8 cellular contexts compared by ENCODE assay signal in genomic region chr11:74593463-74593862, GRCh38. TPM values are rescaled to one million over a fixed set of nuclear protein-coding genes. Genes with fewer than 3 reads are reported as not detected.
DNase-seq lines count a peak whose midpoint lies in the region; ATAC-seq, FAIRE-seq and TF ChIP-seq lines count a peak whose summit lies in the region.

No MANE protein-coding gene starts in this region.

- 0% methylated on average over 1 of the region's 1 CpG for WGBS in A549 (ENCODE audit: missing lambda C conversion rate)
- 0% methylated on average over 1 of the region's 1 CpG for WGBS in HUES64

- POLR2A ChIA-PET in A549 (lab: Yijun Ruan, JAX), result interaction anchor here (3.0 kb wide), 1 partner anchor 100 kb away, joined by 19 read pairs; the partner anchor contains the start of gene LIPT2

- no peak for TF ChIP-seq EP300 in A549 (IDR thresholded peaks at IDR 0.05)

- peak overlapping the region; percentile 79 for H3K4me2 ChIP-seq in A549

- CTCF ChIA-PET in A549 (lab: Yijun Ruan, JAX), result interaction anchor here (1.6 to 2.0 kb wide), 5 partner anchors 11 to 147 kb away, joined by 3 to 8 read pairs (median 4); no protein-coding TSS in a partner anchor

- TF ChIP-seq CTCF in A549 (IDR thresholded peaks at IDR 0.05) (no peak), cardiac fibroblast (IDR thresholded peaks at IDR 0.05; ENCODE audit: low read depth, low read length) (no peak)

- peak overlapping the region; percentile 94 to 98 for H3K27ac ChIP-seq in A549
- no peak overlapping the region for H3K27ac ChIP-seq in HUES64 (ENCODE audit: low read depth, low read length)
- peak overlapping the region in 1 of 2 donors; percentile 88 for H3K27ac ChIP-seq in mucosa of rectum (ENCODE audit: low read depth in 2 of 2, low read length in 2 of 2)

- H3K9me3 ChIP-seq in A549 (no peaks in the 10 kb centered on the region), HUES64 (ENCODE audit: insufficient read depth, low read depth, low read length) (no peaks in the 10 kb centered on the region), mucosa of rectum (ENCODE audit: control insufficient read depth in 2 of 2, low read length in 2 of 2) (no peaks in the 10 kb centered on the region)

- no peak for ATAC-seq in A549
- ATAC-seq in GM18502 (IDR thresholded peaks at IDR 0.05; ENCODE audit: poor library complexity, unreplicated experiment), result no peak

- H3K9ac ChIP-seq in HUES64 (ENCODE audit: low read depth, low read length) (peak overlapping the region; percentile 98), mucosa of rectum (ENCODE audit: low read depth in 1 of 2, low read length in 2 of 2) (peak overlapping the region; percentile 85 to 87)

- H3K36me3 ChIP-seq in HUES64 (ENCODE audit: insufficient read depth, low read length) (peaks cover 39% of the 10 kb centered on the region), mucosa of rectum (ENCODE audit: control insufficient read depth in 2 of 2, insufficient read depth in 2 of 2, low read length in 2 of 2) (peaks cover 0 to 12% of the 10 kb centered on the region in 2 donors)

- no peak for TF ChIP-seq POLR2A in A549 (IDR thresholded peaks at IDR 0.05; ENCODE audit: low read length)

- FAIRE-seq in A549 (lab: Jason Lieb, UNC), result no peak

- H3K4me3 ChIP-seq in A549 (peak overlapping the region; percentile 98), HUES64 (ENCODE audit: low read length) (peak overlapping the region; percentile 95), cardiac fibroblast (replicated peaks in 1 of 2; ENCODE audit: low read depth in 2 of 2, low read length in 2 of 2) (peak overlapping the region; percentile 97 to 98), mucosa of rectum (ENCODE audit: low read length in 2 of 2) (peak overlapping the region; percentile 92 to 94)

- TF ChIP-seq RAD21 in A549 (conservative IDR thresholded peaks at IDR 0.05 in 1 of 2, IDR thresholded peaks at IDR 0.05 in 1 of 2), result no peak

- DNase-seq in A549 (ENCODE audit: low read depth in 1 of 2, low spot score in 1 of 2) (no peak), cardiac fibroblast (ENCODE audit: low read depth in 2 of 2) (no peak), NCI-H2227 (lab: John Stamatoyannopoulos, UW; ENCODE audit: unreplicated experiment) (no peak), dedifferentiated amniotic fluid mesenchymal stem cell (ENCODE audit: extremely low spot score) (no peak)
- no peak for DNase-seq in effector CD8-positive, alpha-beta T cell (lab: John Stamatoyannopoulos, UW)

- H3K4me1 ChIP-seq in A549, result peaks cover 18% of the 10 kb centered on the region; the same call in 2 of the 3 replicates
- H3K4me1 ChIP-seq in HUES64 (ENCODE audit: insufficient read depth, low read length), result no peaks in the 10 kb centered on the region; the same call in 1 of the 2 replicates
- peaks cover 6 to 10% of the 10 kb centered on the region in 2 donors for H3K4me1 ChIP-seq in mucosa of rectum (ENCODE audit: control insufficient read depth in 2 of 2, insufficient read depth in 2 of 2, low read length in 2 of 2)

- H3K27me3 ChIP-seq in HUES64 (ENCODE audit: insufficient read depth, low read length) (no peaks in the 10 kb centered on the region), mucosa of rectum (ENCODE audit: control insufficient read depth in 2 of 2, insufficient read depth in 2 of 2, low read length in 2 of 2) (no peaks in the 10 kb centered on the region)

TF ChIP-seq in A549, 52 proteins besides CTCF, POLR2A, EP300 and RAD21:
- TF ChIP-seq SREBF2 (IDR thresholded peaks at IDR 0.05) (no peak), KDM1A (IDR thresholded peaks at IDR 0.05; ENCODE audit: low read depth) (no peak), CBX2 (IDR thresholded peaks at IDR 0.05; ENCODE audit: borderline replicate concordance, low read depth) (no peak), KDM5A (IDR thresholded peaks at IDR 0.05) (no peak)

RNA-seq across cellular contexts. Expression of gene POLD3, which starts 1.1 kb away (rescaled TPM):
- polyA plus RNA-seq in A549 (2011; rRNA removed) (36.3 and 37.9 TPM in 2 replicates), A549 (2017; fragmentation: RNase III; extraction: RNeasy Plus Mini Kit Qiagen cat#74134 plus additional on column Dnase treatment) (20.7 to 22.1 TPM (median 21.7 TPM) in 3 replicates)
- polyA plus RNA-seq in A549 (2012; cell fraction: cytosol; rRNA removed), result 14.2 and 16.2 TPM in 2 replicates
- polyA plus RNA-seq in A549 (2012; cell fraction: nucleus; rRNA removed), result 9.2 and 9.8 TPM in 2 replicates
- 31.0 and 43.6 TPM in 2 replicates for polyA minus RNA-seq in A549 (2011; rRNA and poly(A)+ RNA removed)
- polyA plus RNA-seq in HUES64 (2013, experiment 1 of 2), result 28.3 TPM
- 27.3 TPM for polyA plus RNA-seq in HUES64 (2013, experiment 2 of 2)
